7 cellular contexts compared by ENCODE assay signal in genomic region chr11:1640076-1640946, GRCh38. TPM values are rescaled to one million over a fixed set of nuclear protein-coding genes. Genes with fewer than 3 reads are reported as not detected.
A peak's percentile ranks its signal among the peaks of the same experiment; 100 is the strongest.
DNase-seq lines count a peak whose midpoint lies in the region; ATAC-seq and TF ChIP-seq lines count a peak whose summit lies in the region.

No MANE protein-coding gene starts in this region.

- peak; percentile 82 for TF ChIP-seq CTCF in epithelial cell of proximal tubule (conservative IDR thresholded peaks at IDR 0.05; ENCODE audit: low read depth, low read length)
- peak; percentile 75 for TF ChIP-seq CTCF in osteoblast (IDR thresholded peaks at IDR 0.05; ENCODE audit: extremely low read depth, low read depth, low read length)

- no peak overlapping the region for H3K4me2 ChIP-seq in osteoblast (ENCODE audit: insufficient read depth, low read length)

- no peaks in the 10 kb centered on the region for H3K9me3 ChIP-seq in T-helper 17 cell (ENCODE audit: control insufficient read depth, low read length, poor library complexity, severe bottlenecking)
- no peaks in the 10 kb centered on the region for H3K9me3 ChIP-seq in osteoblast (ENCODE audit: low read depth, low read length)

- H4K20me1 ChIP-seq in osteoblast (ENCODE audit: insufficient read depth, low read length), result no peaks in the 10 kb centered on the region

- no peak overlapping the region for H3K27ac Mint-ChIP-seq in T-helper 17 cell

- H3K4me1 Mint-ChIP-seq in T-helper 17 cell, result peaks cover 10% of the 10 kb centered on the region

- DNase-seq in DMS53 treated with DMSO at 0.1 percent for 48 hours (lab: John Stamatoyannopoulos, UW; ENCODE audit: unreplicated experiment) (peak; percentile 47), HK-2 (ENCODE audit: unreplicated experiment) (peak; percentile 19), T-helper 17 cell (peak in 1 of 3 donors; percentile 28), epithelial cell of proximal tubule (ENCODE audit: low read depth) (no peak), osteoblast (ENCODE audit: insufficient read length, low spot score, missing footprints) (peak; percentile 96)

- H3K27ac ChIP-seq in osteoblast (ENCODE audit: low read depth, low read length), result no peak overlapping the region

- H3K27me3 ChIP-seq in osteoblast (ENCODE audit: insufficient read depth, low read length), result peaks cover 10% of the 10 kb centered on the region

- no peaks in the 10 kb centered on the region for H3K36me3 ChIP-seq in osteoblast (ENCODE audit: insufficient read depth, low read length)

- ATAC-seq in T-helper 17 cell (peak; percentile 45), HG03108 (IDR thresholded peaks at IDR 0.05; ENCODE audit: unreplicated experiment) (no peak), GM18907 (IDR thresholded peaks at IDR 0.05; ENCODE audit: unreplicated experiment) (no peak)

- H3K4me3 Mint-ChIP-seq in T-helper 17 cell, result peak overlapping the region; percentile 50

- H3K79me2 ChIP-seq in osteoblast (ENCODE audit: insufficient read depth, low read length), result no peaks in the 10 kb centered on the region

- peaks cover 56% of the 10 kb centered on the region for H3K27me3 Mint-ChIP-seq in T-helper 17 cell

- no peaks in the 10 kb centered on the region for H3K4me1 ChIP-seq in osteoblast (ENCODE audit: insufficient read depth, low read length)

- H3K36me3 Mint-ChIP-seq in T-helper 17 cell (ENCODE audit: low read depth), result no peaks in the 10 kb centered on the region

- H3K4me3 ChIP-seq in epithelial cell of proximal tubule (ENCODE audit: low read depth, low read length), result no peak overlapping the region
- no peak overlapping the region for H3K4me3 ChIP-seq in osteoblast (ENCODE audit: insufficient read depth, low read length)

- no peak overlapping the region for H2AFZ ChIP-seq in osteoblast (ENCODE audit: low read length)

RNA-seq across cellular contexts. Expression of gene KRTAP5-5, which starts 10.7 kb away (rescaled TPM):
- not detected for total RNA-seq in T-helper 17 cell
- not detected in 2 replicates for total RNA-seq in epithelial cell of proximal tubule
- not detected in 2 replicates for total RNA-seq in osteoblast

RNA-seq across cellular contexts. Expression of gene KRTAP5-4, which starts 18.4 kb away (rescaled TPM):
- not detected for total RNA-seq in T-helper 17 cell
- not detected in 2 replicates for total RNA-seq in epithelial cell of proximal tubule
- not detected in 2 replicates for total RNA-seq in osteoblast

RNA-seq across cellular contexts. Expression of gene KRTAP5-3, which starts 32.0 kb away (rescaled TPM):
- total RNA-seq in T-helper 17 cell (not detected), epithelial cell of proximal tubule (not detected in 2 replicates), osteoblast (not detected in 2 replicates)

RNA-seq across cellular contexts. Expression of gene KRTAP5-2, which starts 42.2 kb away (rescaled TPM):
- not detected for total RNA-seq in T-helper 17 cell
- not detected in 2 replicates for total RNA-seq in epithelial cell of proximal tubule
- total RNA-seq in osteoblast, result not detected in 2 replicates

RNA-seq across cellular contexts. Expression of gene KRTAP5-1, which starts 55.2 kb away (rescaled TPM):
- total RNA-seq in T-helper 17 cell (not detected), epithelial cell of proximal tubule (not detected in 2 replicates), osteoblast (not detected in 2 replicates)
